Comparison of ENCODE assay signal across 16 cellular contexts in the genomic region with DNA sequence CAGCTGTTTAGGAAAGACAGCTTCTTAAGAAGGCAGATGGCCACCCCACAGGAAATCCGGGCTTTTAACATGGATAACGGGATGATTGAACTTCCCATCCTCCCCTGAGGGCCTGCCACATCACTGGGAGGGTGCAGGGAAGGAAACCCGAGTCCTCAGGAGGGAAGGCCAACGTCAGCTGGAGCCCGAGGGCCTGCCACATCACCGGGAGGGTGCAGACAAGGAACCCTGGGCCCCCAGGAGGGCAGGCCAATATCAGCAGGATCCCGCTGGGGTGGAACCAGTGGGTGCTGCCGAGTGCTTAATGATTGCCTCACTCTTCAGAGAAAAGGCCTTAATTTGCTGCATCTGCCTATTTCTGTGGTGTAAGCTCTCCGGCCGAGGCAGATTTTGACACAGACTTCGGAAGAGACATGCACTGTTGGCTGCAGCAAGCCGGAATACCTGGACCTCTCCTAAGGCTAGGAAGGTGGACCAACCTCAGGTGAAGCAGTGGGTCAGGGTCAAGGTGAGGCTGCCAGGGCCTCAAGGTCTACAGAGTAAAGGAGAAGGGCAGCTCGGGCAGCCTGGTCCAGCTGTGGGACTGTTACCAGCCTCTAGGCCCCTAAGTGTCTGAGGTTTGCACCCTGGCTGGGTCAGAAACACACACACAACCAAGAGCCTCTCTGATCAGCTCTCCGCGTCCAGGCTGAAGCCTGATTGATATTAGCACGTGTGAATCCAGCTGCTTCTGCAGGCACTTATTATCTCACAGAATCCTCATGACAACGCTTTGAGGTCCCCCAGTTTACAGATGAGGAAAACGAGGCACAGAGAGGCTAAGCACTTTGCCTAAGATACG. TPM values are rescaled to one million over a fixed set of nuclear protein-coding genes. Genes with fewer than 3 reads are reported as not detected.
DNase-seq lines count a peak whose midpoint lies in the region; ATAC-seq and TF ChIP-seq lines count a peak whose summit lies in the region.
"Had no signal": no experiment of that assay in that cellular context is flagged by ENCODE, and none has a peak within 500 bp of the region (broad histone marks: within the 10 kb centered on the region; RNA-seq: fewer than 3 reads in every experiment).

No MANE protein-coding gene starts in this region.

- H3K4me1 Mint-ChIP-seq in chondrocyte (ENCODE audit: low read depth), result peaks cover 84% of the 10 kb centered on the region
- peaks cover 85% of the 10 kb centered on the region for H3K4me1 Mint-ChIP-seq in osteocyte (ENCODE audit: unreplicated experiment)
- H3K4me1 Mint-ChIP-seq: activated naive CD4-positive, alpha-beta T cell treated with anti-CD3 and anti-CD28 coated beads, Interleukin-2, amount 10 ng/mL, durations not matched to agents 7 days and 5 days; stimulated activated naive CD8-positive, alpha-beta T cell treated with anti-CD3 and anti-CD28 coated beads, Interleukin-15, amount 100 ng/mL, for 72 hours had no signal

- no peak overlapping the region for H3K4me3 Mint-ChIP-seq in chondrocyte (ENCODE audit: unreplicated experiment)
- H3K4me3 Mint-ChIP-seq in osteocyte (ENCODE audit: unreplicated experiment), result no peak overlapping the region
- H3K4me3 Mint-ChIP-seq: activated naive CD4-positive, alpha-beta T cell treated with anti-CD3 and anti-CD28 coated beads, Interleukin-2, amount 10 ng/mL, durations not matched to agents 7 days and 5 days; effector memory CD8-positive, alpha-beta T cell; neural progenitor cell; stimulated activated naive CD8-positive, alpha-beta T cell treated with anti-CD3 and anti-CD28 coated beads, Interleukin-15, amount 100 ng/mL, for 72 hours had no signal

- H3K27me3 Mint-ChIP-seq in chondrocyte (ENCODE audit: low read depth), result no peaks in the 10 kb centered on the region
- no peaks in the 10 kb centered on the region for H3K27me3 Mint-ChIP-seq in osteocyte (ENCODE audit: unreplicated experiment)
- H3K27me3 Mint-ChIP-seq: activated naive CD4-positive, alpha-beta T cell treated with anti-CD3 and anti-CD28 coated beads, Interleukin-2, amount 10 ng/mL, durations not matched to agents 7 days and 5 days; stimulated activated naive CD8-positive, alpha-beta T cell treated with anti-CD3 and anti-CD28 coated beads, Interleukin-15, amount 100 ng/mL, for 72 hours had no signal

- H3K27ac Mint-ChIP-seq in chondrocyte (ENCODE audit: unreplicated experiment) (peak overlapping the region; percentile 100), osteocyte (ENCODE audit: unreplicated experiment) (peak overlapping the region; percentile 99)
- H3K27ac Mint-ChIP-seq: activated naive CD4-positive, alpha-beta T cell treated with anti-CD3 and anti-CD28 coated beads, Interleukin-2, amount 10 ng/mL, durations not matched to agents 7 days and 5 days; effector memory CD8-positive, alpha-beta T cell; stimulated activated naive CD8-positive, alpha-beta T cell treated with anti-CD3 and anti-CD28 coated beads, Interleukin-15, amount 100 ng/mL, for 72 hours had no signal

- no peak for TF ChIP-seq CTCF in chondrocyte (IDR thresholded peaks at IDR 0.05)
- TF ChIP-seq CTCF in osteocyte (IDR thresholded peaks at IDR 0.05), result no peak

- ATAC-seq in HG03521 (IDR thresholded peaks at IDR 0.05; ENCODE audit: unreplicated experiment), result no peak
- ATAC-seq: effector memory CD8-positive, alpha-beta T cell; stimulated activated naive CD8-positive, alpha-beta T cell treated with anti-CD3 and anti-CD28 coated beads, Interleukin-15, amount 100 ng/mL, for 72 hours had no signal

- peak; percentile 84 for DNase-seq in Daoy (ENCODE audit: low read depth)
- DNase-seq in NCI-H226, result peak; percentile 17
- DNase-seq in chondrocyte (ENCODE audit: low spot score), result peak; percentile 52
- no peak for DNase-seq in osteocyte (ENCODE audit: extremely low spot score, unreplicated experiment)
- DNase-seq in midbrain (lab: John Stamatoyannopoulos, UW), result no peak
- DNase-seq in amygdala (lab: John Stamatoyannopoulos, UW), result no peak
- no peak for DNase-seq in activated gamma-delta T cell treated with Interleukin-2 at 50 U/mL for 16 hours
- DNase-seq: Calu3; effector memory CD8-positive, alpha-beta T cell; NCI-H345; SIG-M5; stimulated activated CD4-positive, alpha-beta T cell treated with anti-CD3 and anti-CD28 coated beads, Interleukin-2, amount 100 ng/mL, for 24 hours; stimulated activated naive CD8-positive, alpha-beta T cell treated with anti-CD3 and anti-CD28 coated beads, Interleukin-15, amount 100 ng/mL, for 72 hours had no signal

- H3K9me3 Mint-ChIP-seq in chondrocyte (ENCODE audit: low read depth) (no peaks in the 10 kb centered on the region), osteocyte (ENCODE audit: unreplicated experiment) (no peaks in the 10 kb centered on the region)
- H3K9me3 Mint-ChIP-seq: activated naive CD4-positive, alpha-beta T cell treated with anti-CD3 and anti-CD28 coated beads, Interleukin-2, amount 10 ng/mL, durations not matched to agents 7 days and 5 days; effector memory CD8-positive, alpha-beta T cell; neural progenitor cell; stimulated activated naive CD8-positive, alpha-beta T cell treated with anti-CD3 and anti-CD28 coated beads, Interleukin-15, amount 100 ng/mL, for 72 hours had no signal

- no peaks in the 10 kb centered on the region for H3K36me3 Mint-ChIP-seq in chondrocyte (ENCODE audit: low read depth)
- no peaks in the 10 kb centered on the region for H3K36me3 Mint-ChIP-seq in osteocyte (ENCODE audit: unreplicated experiment)
- H3K36me3 Mint-ChIP-seq: activated naive CD4-positive, alpha-beta T cell treated with anti-CD3 and anti-CD28 coated beads, Interleukin-2, amount 10 ng/mL, durations not matched to agents 7 days and 5 days; neural progenitor cell had no signal

RNA-seq across cellular contexts. Expression of gene COL5A1, which starts 14.8 kb away (rescaled TPM):
- 131 and 135 TPM in 2 replicates for total RNA-seq in Daoy (2014; rRNA removed; shearing (Covaris generic))
- 2,235 to 2,410 TPM (median 2,315 TPM) in 3 replicates for total RNA-seq in chondrocyte
- 1,552 and 1,672 TPM in 2 replicates for total RNA-seq in osteocyte
- total RNA-seq: Calu3 had no signal

Comparison
In these comparisons a context has a peak if more than half of its experiments do, and no peak if none do; other contexts are left out.
1. DNase-seq: peak in Daoy (single experiment), NCI-H226 (single experiment) and chondrocyte (single experiment); none in osteocyte (single experiment), midbrain (single experiment), amygdala (0 of 56) and activated gamma-delta T cell treated with Interleukin-2 at 50 U/mL for 16 hours (single experiment).
2. RNA of gene COL5A1, which starts 14.8 kb away (total RNA-seq): 2,235 to 2,410 TPM in chondrocyte and 1,552 to 1,672 TPM in osteocyte; 131 to 135 TPM in Daoy; every median in the first group is over 10 times any median in the second.